In genomic region chr12:84036912-84037311, GRCh38 we compare ENCODE assay signal across 21 cellular contexts.
DNase-seq lines count a peak whose midpoint lies in the region; ATAC-seq, FAIRE-seq and TF ChIP-seq lines count a peak whose summit lies in the region.
"Had no signal": no experiment of that assay in that cellular context is flagged by ENCODE, and none has a peak within 500 bp of the region (broad histone marks: within the 10 kb centered on the region; RNA-seq: fewer than 3 reads in every experiment).

No MANE protein-coding gene starts in this region.

- H3K4me2 ChIP-seq in H1 (ENCODE audit: insufficient read depth in 1 of 2, low read depth in 2 of 2, low read length in 2 of 2), result no peak overlapping the region
- H3K4me2 ChIP-seq: A549; BLaER1 treated with 17β-estradiol and CSF1 and Interleukin-3, amounts not matched to agents 10 nM and 100 nM had no signal

- H3K4me3 ChIP-seq in H1 (ENCODE audit: extremely low read depth in 1 of 4, insufficient read depth in 2 of 4, low read depth in 3 of 4, low read length in 4 of 4), result no peak overlapping the region
- H3K4me3 ChIP-seq: A549; BLaER1 treated with 17β-estradiol and CSF1 and Interleukin-3, amounts not matched to agents 10 nM and 100 nM had no signal

- H4K5ac ChIP-seq in H1 (ENCODE audit: insufficient read length, low read depth, low read length), result no peak overlapping the region

- no peak overlapping the region for H3K23ac ChIP-seq in H1 (ENCODE audit: insufficient read length)

- no peak for TF ChIP-seq EP300 in H1 (IDR thresholded peaks at IDR 0.05; ENCODE audit: borderline replicate concordance in 1 of 2, low read depth in 2 of 2, low read length in 2 of 2)

- FAIRE-seq in H1 (lab: Jason Lieb, UNC), result peak; percentile 13
- FAIRE-seq: A549, D721Med, G401.6, GM12891, GM19239 had no signal

- no peak overlapping the region for H2BK20ac ChIP-seq in H1 (ENCODE audit: low read length)

- no peak overlapping the region for H3K14ac ChIP-seq in H1 (ENCODE audit: insufficient read length)

- no peak overlapping the region for H2AK5ac ChIP-seq in H1 (ENCODE audit: low read depth, low read length)

- H3K36me3 ChIP-seq in H1 (ENCODE audit: control insufficient read depth in 2 of 4, insufficient read depth in 4 of 4, low read length in 3 of 4), result no peaks in the 10 kb centered on the region
- H3K36me3 ChIP-seq: BLaER1 treated with 17β-estradiol and CSF1 and Interleukin-3, amounts not matched to agents 10 nM and 100 nM had no signal

- no peak overlapping the region for H3K4me3 Mint-ChIP-seq in activated naive CD8-positive, alpha-beta T cell treated with anti-CD3 and anti-CD28 coated beads for 36 hours
- H3K4me3 Mint-ChIP-seq: B cell; CD4-positive, alpha-beta T cell; CD8-positive, alpha-beta T cell had no signal

- TF ChIP-seq POLR2A in H1 (IDR thresholded peaks at IDR 0.05; ENCODE audit: control extremely low read depth in 1 of 2, low read depth in 2 of 2, low read length in 2 of 2), result no peak

- H3K4ac ChIP-seq in H1 (replicated peaks; ENCODE audit: insufficient read length, low read depth, low read length), result no peak overlapping the region

- WGBS in H1 (ENCODE audit: extremely low coverage in 1 of 2, insufficient coverage in 1 of 2, insufficient read length in 1 of 2, insufficient replicate concordance in 2 of 2, low coverage in 1 of 2, low lambda C conversion rate in 2 of 2, missing lambda C conversion rate in 1 of 2), 2 experiments, result 98% methylated on average over 3 of the region's 3 CpGs; no CpG with 5 or more reads in 1 of the 2 experiments

- H2BK120ac ChIP-seq in H1 (replicated peaks; ENCODE audit: low read depth, low read length), result no peak overlapping the region

- no peak overlapping the region for H2AFZ ChIP-seq in H1 (ENCODE audit: low read length)

- DNase-seq in SK-N-DZ (ENCODE audit: low spot score) (peak; percentile 29), H1 (ENCODE audit: low read depth in 1 of 2, low spot score in 2 of 2) (no peak), NCI-H1105 (lab: John Stamatoyannopoulos, UW) (no peak)
- no peak for DNase-seq in activated naive CD8-positive, alpha-beta T cell treated with anti-CD3 and anti-CD28 coated beads for 36 hours
- DNase-seq: AML-193; Caco-2; Calu3; CD4-positive, alpha-beta T cell; CD8-positive, alpha-beta T cell; DMS79 treated with DMSO at 0.1 percent for 48 hours; GF-D8 had no signal

- no peak overlapping the region for H3K56ac ChIP-seq in H1 (replicated peaks; ENCODE audit: insufficient read length, low read depth, low read length)

- H3K27ac Mint-ChIP-seq in activated naive CD8-positive, alpha-beta T cell treated with anti-CD3 and anti-CD28 coated beads for 36 hours, result no peak overlapping the region
- H3K27ac Mint-ChIP-seq: B cell; CD4-positive, alpha-beta T cell; CD8-positive, alpha-beta T cell had no signal

- H3K36me3 Mint-ChIP-seq in activated naive CD8-positive, alpha-beta T cell treated with anti-CD3 and anti-CD28 coated beads for 36 hours, result no peaks in the 10 kb centered on the region
- H3K36me3 Mint-ChIP-seq: CD8-positive, alpha-beta T cell had no signal

- no peak for TF ChIP-seq RAD21 in H1 (IDR thresholded peaks at IDR 0.05 in 1 of 2, conservative IDR thresholded peaks at IDR 0.05 in 1 of 2; ENCODE audit: low read depth in 2 of 2, low read length in 2 of 2)

- H3K79me2 ChIP-seq in H1 (ENCODE audit: control insufficient read depth in 1 of 2, insufficient read depth in 2 of 2, low read length in 2 of 2), result no peaks in the 10 kb centered on the region

- H2BK15ac ChIP-seq in H1 (ENCODE audit: low read length), result no peak overlapping the region

- H3K27me3 Mint-ChIP-seq in activated naive CD8-positive, alpha-beta T cell treated with anti-CD3 and anti-CD28 coated beads for 36 hours, result no peaks in the 10 kb centered on the region
- H3K27me3 Mint-ChIP-seq: B cell; CD4-positive, alpha-beta T cell had no signal

- H3K23me2 ChIP-seq in H1 (ENCODE audit: low read depth, low read length), result no peaks in the 10 kb centered on the region

- H3K9me3 Mint-ChIP-seq in activated naive CD8-positive, alpha-beta T cell treated with anti-CD3 and anti-CD28 coated beads for 36 hours, result peaks cover 5% of the 10 kb centered on the region

- no peaks in the 10 kb centered on the region for H3K4me1 Mint-ChIP-seq in activated naive CD8-positive, alpha-beta T cell treated with anti-CD3 and anti-CD28 coated beads for 36 hours
- H3K4me1 Mint-ChIP-seq: B cell had no signal

- POLR2A ChIA-PET in H1 (lab: Charles Lee; ENCODE audit: partially characterized antibody), result no interaction called here

- H2BK5ac ChIP-seq in H1 (ENCODE audit: low read depth, low read length), result no peak overlapping the region

- no peak for TF ChIP-seq CTCF in H1 (IDR thresholded peaks at IDR 0.05; ENCODE audit: control extremely low read depth in 1 of 3, insufficient read depth in 1 of 3, low read depth in 1 of 3, low read length in 3 of 3)

- H3K18ac ChIP-seq in H1 (ENCODE audit: extremely low read depth, low read length), result no peak overlapping the region

- no peak overlapping the region for H4K8ac ChIP-seq in H1 (ENCODE audit: extremely low read depth, insufficient read depth, low read length)

- H2BK12ac ChIP-seq in H1 (ENCODE audit: low read depth, low read length), result no peak overlapping the region

- no peaks in the 10 kb centered on the region for H3K9me3 ChIP-seq in H1 (ENCODE audit: insufficient read depth in 2 of 2, low read depth in 1 of 2, low read length in 1 of 2)
- H3K9me3 ChIP-seq: Caco-2 had no signal

- no peaks in the 10 kb centered on the region for H3K27me3 ChIP-seq in H1 (replicated peaks in 1 of 4; ENCODE audit: control insufficient read depth in 3 of 4, extremely low read depth in 1 of 4, insufficient read depth in 3 of 4, low read length in 3 of 4)
- H3K27me3 ChIP-seq: BLaER1 treated with 17β-estradiol and CSF1 and Interleukin-3, amounts not matched to agents 10 nM and 100 nM had no signal

- H3K27ac ChIP-seq in H1 (ENCODE audit: low read depth, low read length), result no peak overlapping the region
- H3K27ac ChIP-seq: 22Rv1; A549; BLaER1 treated with 17β-estradiol and CSF1 and Interleukin-3, amounts not matched to agents 10 nM and 100 nM; C4-2B had no signal

- ATAC-seq in SK-N-SH treated with all-trans-retinoic acid at 6 μM for 48 hours, result no peak
- ATAC-seq: A549; CD8-positive, alpha-beta T cell had no signal

- H3K4me1 ChIP-seq in H1 (replicated peaks in 1 of 4; ENCODE audit: control insufficient read depth in 3 of 4, insufficient read depth in 4 of 4, low read length in 3 of 4), result no peaks in the 10 kb centered on the region
- H3K4me1 ChIP-seq: A549; BLaER1 treated with 17β-estradiol and CSF1 and Interleukin-3, amounts not matched to agents 10 nM and 100 nM; Caco-2 had no signal

- CTCF ChIA-PET in H1 (lab: Charles Lee; ENCODE audit: partially characterized antibody), result interaction anchor here (0.5 to 1.4 kb wide), 2 partner anchors 40 to 210 kb away, joined by 4 read pairs; no protein-coding TSS in a partner anchor

- H4K91ac ChIP-seq in H1 (replicated peaks; ENCODE audit: insufficient read length, low read length), result no peak overlapping the region

- H3K9ac ChIP-seq in H1 (replicated peaks in 1 of 4; ENCODE audit: extremely low read depth in 1 of 4, low read depth in 3 of 4, low read length in 3 of 4), result no peak overlapping the region
- H3K9ac ChIP-seq: BLaER1 treated with 17β-estradiol and CSF1 and Interleukin-3, amounts not matched to agents 10 nM and 100 nM had no signal

- no peaks in the 10 kb centered on the region for H4K20me1 ChIP-seq in H1 (replicated peaks in 1 of 2; ENCODE audit: control insufficient read depth in 1 of 2, insufficient read depth in 2 of 2, low read length in 2 of 2)
- H4K20me1 ChIP-seq: BLaER1 treated with 17β-estradiol and CSF1 and Interleukin-3, amounts not matched to agents 10 nM and 100 nM had no signal

- H3K79me1 ChIP-seq in H1 (ENCODE audit: low read depth, low read length), result no peaks in the 10 kb centered on the region

TF ChIP-seq in SK-N-SH treated with all-trans-retinoic acid at 6 μM for 48 hours, 23 proteins besides CTCF, POLR2A, EP300 and RAD21:
- no peak for TF ChIP-seq BACH2 (CRISPR knock-in tag; IDR thresholded peaks at IDR 0.05; ENCODE audit: borderline replicate concordance)
- TF ChIP-seq TCF4 (CRISPR knock-in tag; IDR thresholded peaks at IDR 0.05; ENCODE audit: borderline replicate concordance), result peak; percentile 70

TF ChIP-seq in H1, 55 proteins besides CTCF, POLR2A, EP300 and RAD21 (continues in another document):
- TF ChIP-seq ZNF274 (IDR thresholded peaks at IDR 0.05; ENCODE audit: borderline replicate concordance, extremely low read depth, low read length), result no peak
- no peak for TF ChIP-seq JUND (IDR thresholded peaks at IDR 0.05; ENCODE audit: low read length)
- no peak for TF ChIP-seq SRF (IDR thresholded peaks at IDR 0.05; ENCODE audit: low read depth, low read length)
- no peak for TF ChIP-seq SIN3A (conservative IDR thresholded peaks at IDR 0.05 in 1 of 2, IDR thresholded peaks at IDR 0.05 in 1 of 2; ENCODE audit: low read depth in 1 of 2, low read length in 2 of 2)
- TF ChIP-seq EZH2 (IDR thresholded peaks at IDR 0.05; ENCODE audit: low read depth, low read length, severe bottlenecking), result no peak
- TF ChIP-seq E2F6 (IDR thresholded peaks at IDR 0.05), result no peak
- TF ChIP-seq NRF1 (IDR thresholded peaks at IDR 0.05; ENCODE audit: low read depth, low read length), result no peak
- TF ChIP-seq USF2 (IDR thresholded peaks at IDR 0.05; ENCODE audit: low read length), result no peak
